Comparison of ENCODE assay signal across 9 cellular contexts in genomic region chr7:82319674-82320118, GRCh38.
DNase-seq lines count a peak whose midpoint lies in the region; ATAC-seq and TF ChIP-seq lines count a peak whose summit lies in the region.
"Had no signal": no experiment of that assay in that cellular context is flagged by ENCODE, and none has a peak within 500 bp of the region (broad histone marks: within the 10 kb centered on the region; RNA-seq: fewer than 3 reads in every experiment).

No MANE protein-coding gene starts in this region.

- ATAC-seq in HG02973 (IDR thresholded peaks at IDR 0.05; ENCODE audit: unreplicated experiment), result no peak
- no peak for ATAC-seq in GM19395 (IDR thresholded peaks at IDR 0.05; ENCODE audit: unreplicated experiment)

- no peak overlapping the region for H2AFZ ChIP-seq in neural cell (ENCODE audit: low read depth, low read length)

- H3K9ac ChIP-seq in neural cell (ENCODE audit: low read length), result no peak overlapping the region

- H3K4me3 ChIP-seq in epithelial cell of proximal tubule (ENCODE audit: low read depth, low read length), result no peak overlapping the region
- no peak overlapping the region for H3K4me3 ChIP-seq in neural cell (ENCODE audit: low read length)
- no peak overlapping the region for H3K4me3 ChIP-seq in CD4-positive, alpha-beta memory T cell (ENCODE audit: low read length in 2 of 2)

- intact Hi-C loops in CD4-positive, alpha-beta memory T cell (cut with micrococcal nuclease), result no loop called here

- TF ChIP-seq CTCF in epithelial cell of proximal tubule (conservative IDR thresholded peaks at IDR 0.05; ENCODE audit: low read depth, low read length), result no peak
- no peak for TF ChIP-seq CTCF in neural cell (IDR thresholded peaks at IDR 0.05; ENCODE audit: poor library complexity, severe bottlenecking)

- CTCF ChIA-PET in CD4-positive, alpha-beta memory T cell (lab: Charles Lee; ENCODE audit: partially characterized antibody), result no interaction called here

- H3K4me3 Mint-ChIP-seq in CD4-positive, alpha-beta memory T cell, result no peak overlapping the region
- H3K4me3 Mint-ChIP-seq: dendritic cell treated with granulocyte-macrophage colony-stimulating factor and Interleukin-4, amounts not matched to agents 40 ng/mL and 50 ng/mL, for 4 days had no signal

- H3K27ac Mint-ChIP-seq in CD4-positive, alpha-beta memory T cell, result no peak overlapping the region
- H3K27ac Mint-ChIP-seq: dendritic cell treated with granulocyte-macrophage colony-stimulating factor and Interleukin-4, amounts not matched to agents 40 ng/mL and 50 ng/mL, for 4 days had no signal

- no peak overlapping the region for H3K4me2 ChIP-seq in neural cell (ENCODE audit: low read length)

- no peaks in the 10 kb centered on the region for H3K9me3 ChIP-seq in neural cell (ENCODE audit: low read length)
- H3K9me3 ChIP-seq in CD4-positive, alpha-beta memory T cell (ENCODE audit: control insufficient read depth in 1 of 2, low read length in 2 of 2), result no peaks in the 10 kb centered on the region

- no peaks in the 10 kb centered on the region for H3K4me1 Mint-ChIP-seq in CD4-positive, alpha-beta memory T cell

- POLR2A ChIA-PET in CD4-positive, alpha-beta memory T cell (lab: Charles Lee; ENCODE audit: partially characterized antibody), result no interaction called here

- H3K9me2 ChIP-seq in neural cell (ENCODE audit: insufficient read depth, low read length), result no peaks in the 10 kb centered on the region

- no peaks in the 10 kb centered on the region for H4K20me1 ChIP-seq in neural cell (ENCODE audit: insufficient read depth)

- no peaks in the 10 kb centered on the region for H3K36me3 Mint-ChIP-seq in CD4-positive, alpha-beta memory T cell

- no peaks in the 10 kb centered on the region for H3K27me3 Mint-ChIP-seq in CD4-positive, alpha-beta memory T cell
- H3K27me3 Mint-ChIP-seq: dendritic cell treated with granulocyte-macrophage colony-stimulating factor and Interleukin-4, amounts not matched to agents 40 ng/mL and 50 ng/mL, for 4 days had no signal

- H3K36me3 ChIP-seq in neural cell (ENCODE audit: insufficient read depth, low read length), result no peaks in the 10 kb centered on the region
- no peaks in the 10 kb centered on the region for H3K36me3 ChIP-seq in CD4-positive, alpha-beta memory T cell (ENCODE audit: insufficient read depth, low read length)

- no peaks in the 10 kb centered on the region for H3K79me2 ChIP-seq in neural cell (replicated peaks; ENCODE audit: insufficient read depth, low read length)

- H3K27ac ChIP-seq in neural cell (ENCODE audit: low read length), result no peak overlapping the region
- no peak overlapping the region for H3K27ac ChIP-seq in CD4-positive, alpha-beta memory T cell (ENCODE audit: low read depth, low read length)

- H3K27me3 ChIP-seq in neural cell (ENCODE audit: insufficient read depth, low read depth, low read length), result no peaks in the 10 kb centered on the region
- no peaks in the 10 kb centered on the region for H3K27me3 ChIP-seq in CD4-positive, alpha-beta memory T cell (ENCODE audit: insufficient read depth, low read length)

- H3F3A ChIP-seq in neural cell (ENCODE audit: insufficient read depth, low read length, poor library complexity, severe bottlenecking), result peaks cover 17% of the 10 kb centered on the region

- H3K4me1 ChIP-seq in CD4-positive, alpha-beta memory T cell (ENCODE audit: insufficient read depth, low read length), result no peaks in the 10 kb centered on the region

- peaks cover 2 to 14% (median 6%) of the 10 kb centered on the region in 8 donors for H3K9me3 Mint-ChIP-seq in CD4-positive, alpha-beta memory T cell
- H3K9me3 Mint-ChIP-seq: dendritic cell treated with granulocyte-macrophage colony-stimulating factor and Interleukin-4, amounts not matched to agents 40 ng/mL and 50 ng/mL, for 4 days had no signal

- TF ChIP-seq EP300 in neural cell (conservative IDR thresholded peaks at IDR 0.05; ENCODE audit: poor library complexity, severe bottlenecking), result no peak

- DNase-seq in COR-L47 (lab: John Stamatoyannopoulos, UW) (peak; percentile 91), NCI-H2196 (lab: John Stamatoyannopoulos, UW; ENCODE audit: unreplicated experiment) (peak; percentile 68), epithelial cell of proximal tubule (ENCODE audit: low read depth) (peak; percentile 30), activated T-cell treated with anti-CD3 and anti-CD28 coated beads for 4 hours (no peak)
- no peak for DNase-seq in CD4-positive, alpha-beta memory T cell

- no peak for TF ChIP-seq RAD21 in neural cell (conservative IDR thresholded peaks at IDR 0.05)

TF ChIP-seq in neural cell, 6 proteins besides CTCF, POLR2A, EP300 and RAD21:
- TF ChIP-seq POLR2AphosphoS5 (IDR thresholded peaks at IDR 0.05) (peak; percentile 53), TAF1 (IDR thresholded peaks at IDR 0.05; ENCODE audit: low read depth) (no peak)

Comparison
In these comparisons a context has a peak if more than half of its experiments do, and no peak if none do; other contexts are left out.
1. DNase-seq: peak in COR-L47 (single experiment), NCI-H2196 (single experiment) and epithelial cell of proximal tubule (single experiment); none in CD4-positive, alpha-beta memory T cell (0 of 5) and activated T-cell treated with anti-CD3 and anti-CD28 coated beads for 4 hours (single experiment).